Comparison of ENCODE assay signal across 8 cellular contexts in the genomic region with DNA sequence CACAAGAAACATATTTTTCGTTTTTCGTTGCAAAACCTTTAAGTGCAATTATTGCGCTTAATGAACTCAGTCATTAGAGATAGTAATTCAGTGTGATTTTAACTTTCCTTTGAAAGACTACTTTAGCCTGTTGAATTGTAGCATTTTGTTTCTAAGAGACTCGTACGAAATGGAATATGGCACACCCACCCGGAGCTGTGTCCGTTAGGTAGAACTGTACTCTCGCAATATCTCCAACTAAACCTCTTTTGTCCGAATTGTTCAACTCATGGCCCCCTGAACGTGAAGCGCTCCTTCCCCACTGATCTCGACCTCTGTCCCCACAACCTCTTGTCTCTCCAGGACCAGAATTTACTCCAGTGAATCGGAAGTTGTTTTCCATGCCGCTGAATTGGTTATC. TPM values are rescaled to one million over a fixed set of nuclear protein-coding genes. Genes with fewer than 3 reads are reported as not detected.
DNase-seq lines count a peak whose midpoint lies in the region; ATAC-seq and TF ChIP-seq lines count a peak whose summit lies in the region.

No MANE protein-coding gene starts in this region.

- no peaks in the 10 kb centered on the region for H3F3A ChIP-seq in neural cell (ENCODE audit: insufficient read depth, low read length, poor library complexity, severe bottlenecking)

- H3K27ac ChIP-seq in neural cell (ENCODE audit: low read length), result peak overlapping the region; percentile 95

- CTCF ChIA-PET in activated CD8-positive, alpha-beta T cell treated with anti-CD3 and anti-CD28 coated beads, Interleukin-2, amount 10 ng/mL, durations not matched to agents 7 days and 5 days (lab: Charles Lee), result interaction anchor here (0.5 to 4.8 kb wide), 9 partner anchors 14 to 164 kb away, joined by 3 to 38 read pairs (median 3); a partner anchor contains a TSS

- H3K4me1 Mint-ChIP-seq in activated CD8-positive, alpha-beta T cell treated with anti-CD3 and anti-CD28 coated beads, Interleukin-2, amount 10 ng/mL, durations not matched to agents 7 days and 5 days (ENCODE audit: low read depth), result peaks cover 35% of the 10 kb centered on the region

- peak overlapping the region; percentile 94 for H3K9ac ChIP-seq in neural cell (ENCODE audit: low read length)

- H3K4me2 ChIP-seq in neural cell (ENCODE audit: low read length), result peak overlapping the region; percentile 93

- peaks cover 30% of the 10 kb centered on the region for H3K36me3 Mint-ChIP-seq in activated CD8-positive, alpha-beta T cell treated with anti-CD3 and anti-CD28 coated beads, Interleukin-2, amount 10 ng/mL, durations not matched to agents 7 days and 5 days (ENCODE audit: low read depth)

- no peaks in the 10 kb centered on the region for H3K27me3 Mint-ChIP-seq in activated CD8-positive, alpha-beta T cell treated with anti-CD3 and anti-CD28 coated beads, Interleukin-2, amount 10 ng/mL, durations not matched to agents 7 days and 5 days (ENCODE audit: low read depth)

- H3K27ac Mint-ChIP-seq in activated CD8-positive, alpha-beta T cell treated with anti-CD3 and anti-CD28 coated beads, Interleukin-2, amount 10 ng/mL, durations not matched to agents 7 days and 5 days, result peak overlapping the region; percentile 96

- no peaks in the 10 kb centered on the region for H3K9me3 ChIP-seq in neural cell (ENCODE audit: low read length)

- POLR2A ChIA-PET in activated CD8-positive, alpha-beta T cell treated with anti-CD3 and anti-CD28 coated beads, Interleukin-2, amount 10 ng/mL, durations not matched to agents 7 days and 5 days (lab: Charles Lee), result interaction anchor here (0.7 to 2.4 kb wide), 5 partner anchors 8 to 156 kb away, joined by 3 to 24 read pairs (median 4); a partner anchor contains a TSS

- no peaks in the 10 kb centered on the region for H4K20me1 ChIP-seq in neural cell (ENCODE audit: insufficient read depth)

- H3K9me3 Mint-ChIP-seq in activated CD8-positive, alpha-beta T cell treated with anti-CD3 and anti-CD28 coated beads, Interleukin-2, amount 10 ng/mL, durations not matched to agents 7 days and 5 days (ENCODE audit: insufficient read depth), result no peaks in the 10 kb centered on the region

- H3K9me2 ChIP-seq in neural cell (ENCODE audit: insufficient read depth, low read length), result no peaks in the 10 kb centered on the region

- H3K4me3 ChIP-seq in foreskin fibroblast (ENCODE audit: low read depth in 1 of 2, low read length in 2 of 2), result peak overlapping the region; percentile 79 to 90
- H3K4me3 ChIP-seq in neural cell (ENCODE audit: low read length), result peak overlapping the region; percentile 82

- no peak for TF ChIP-seq EP300 in neural cell (conservative IDR thresholded peaks at IDR 0.05; ENCODE audit: poor library complexity, severe bottlenecking)

- ATAC-seq in activated CD8-positive, alpha-beta T cell treated with anti-CD3 and anti-CD28 coated beads, Interleukin-2, amount 10 ng/mL, durations not matched to agents 7 days and 5 days, result peak; percentile 3
- ATAC-seq in GM18907 (IDR thresholded peaks at IDR 0.05; ENCODE audit: unreplicated experiment), result no peak

- H3K36me3 ChIP-seq in neural cell (ENCODE audit: insufficient read depth, low read length), result no peaks in the 10 kb centered on the region

- H3K4me3 Mint-ChIP-seq in activated CD8-positive, alpha-beta T cell treated with anti-CD3 and anti-CD28 coated beads, Interleukin-2, amount 10 ng/mL, durations not matched to agents 7 days and 5 days, result peak overlapping the region; percentile 94

- no peaks in the 10 kb centered on the region for H3K27me3 ChIP-seq in neural cell (ENCODE audit: insufficient read depth, low read depth, low read length)

- DNase-seq in NCI-H510A treated with DMSO at 0.1 percent for 48 hours (lab: John Stamatoyannopoulos, UW) (peak; percentile 57), NCI-H510A (lab: John Stamatoyannopoulos, UW) (no peak), MV-4-11 (lab: John Stamatoyannopoulos, UW) (peak; percentile 27), foreskin fibroblast (peak in 1 of 2 donors; percentile 49), GOT3 (lab: John Stamatoyannopoulos, UW) (no peak)
- peak; percentile 45 for DNase-seq in activated CD8-positive, alpha-beta T cell treated with anti-CD3 and anti-CD28 coated beads, Interleukin-2, amount 10 ng/mL, durations not matched to agents 7 days and 5 days

- TF ChIP-seq CTCF in foreskin fibroblast (IDR thresholded peaks at IDR 0.05; ENCODE audit: low read depth, low read length), result no peak
- TF ChIP-seq CTCF in neural cell (IDR thresholded peaks at IDR 0.05; ENCODE audit: poor library complexity, severe bottlenecking), result no peak

- H3K79me2 ChIP-seq in neural cell (replicated peaks; ENCODE audit: insufficient read depth, low read length), result peaks cover 54% of the 10 kb centered on the region

- peak overlapping the region; percentile 66 for H2AFZ ChIP-seq in neural cell (ENCODE audit: low read depth, low read length)

- TF ChIP-seq RAD21 in neural cell (conservative IDR thresholded peaks at IDR 0.05), result no peak

TF ChIP-seq in neural cell, 6 proteins besides CTCF, POLR2A, EP300 and RAD21:
- no peak for TF ChIP-seq TAF1 (IDR thresholded peaks at IDR 0.05; ENCODE audit: low read depth)
- TF ChIP-seq, protein P1, sequence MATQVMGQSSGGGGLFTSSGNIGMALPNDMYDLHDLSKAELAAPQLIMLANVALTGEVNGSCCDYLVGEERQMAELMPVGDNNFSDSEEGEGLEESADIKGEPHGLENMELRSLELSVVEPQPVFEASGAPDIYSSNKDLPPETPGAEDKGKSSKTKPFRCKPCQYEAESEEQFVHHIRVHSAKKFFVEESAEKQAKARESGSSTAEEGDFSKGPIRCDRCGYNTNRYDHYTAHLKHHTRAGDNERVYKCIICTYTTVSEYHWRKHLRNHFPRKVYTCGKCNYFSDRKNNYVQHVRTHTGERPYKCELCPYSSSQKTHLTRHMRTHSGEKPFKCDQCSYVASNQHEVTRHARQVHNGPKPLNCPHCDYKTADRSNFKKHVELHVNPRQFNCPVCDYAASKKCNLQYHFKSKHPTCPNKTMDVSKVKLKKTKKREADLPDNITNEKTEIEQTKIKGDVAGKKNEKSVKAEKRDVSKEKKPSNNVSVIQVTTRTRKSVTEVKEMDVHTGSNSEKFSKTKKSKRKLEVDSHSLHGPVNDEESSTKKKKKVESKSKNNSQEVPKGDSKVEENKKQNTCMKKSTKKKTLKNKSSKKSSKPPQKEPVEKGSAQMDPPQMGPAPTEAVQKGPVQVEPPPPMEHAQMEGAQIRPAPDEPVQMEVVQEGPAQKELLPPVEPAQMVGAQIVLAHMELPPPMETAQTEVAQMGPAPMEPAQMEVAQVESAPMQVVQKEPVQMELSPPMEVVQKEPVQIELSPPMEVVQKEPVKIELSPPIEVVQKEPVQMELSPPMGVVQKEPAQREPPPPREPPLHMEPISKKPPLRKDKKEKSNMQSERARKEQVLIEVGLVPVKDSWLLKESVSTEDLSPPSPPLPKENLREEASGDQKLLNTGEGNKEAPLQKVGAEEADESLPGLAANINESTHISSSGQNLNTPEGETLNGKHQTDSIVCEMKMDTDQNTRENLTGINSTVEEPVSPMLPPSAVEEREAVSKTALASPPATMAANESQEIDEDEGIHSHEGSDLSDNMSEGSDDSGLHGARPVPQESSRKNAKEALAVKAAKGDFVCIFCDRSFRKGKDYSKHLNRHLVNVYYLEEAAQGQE (IDR thresholded peaks at IDR 0.05; ENCODE audit: borderline replicate concordance), result no peak
- TF ChIP-seq POLR2AphosphoS5 (IDR thresholded peaks at IDR 0.05), result no peak
- TF ChIP-seq EZH2 (IDR thresholded peaks at IDR 0.05; ENCODE audit: borderline replicate concordance, insufficient read depth, low read length, poor library complexity, severe bottlenecking), result no peak
- no peak for TF ChIP-seq SMC3 (conservative IDR thresholded peaks at IDR 0.05; ENCODE audit: poor library complexity)
- TF ChIP-seq MXI1 (conservative IDR thresholded peaks at IDR 0.05; ENCODE audit: poor library complexity, severe bottlenecking), result no peak

RNA-seq across cellular contexts. Expression of a gene that starts 0.8 kb away (rescaled TPM):
- total RNA-seq in activated CD8-positive, alpha-beta T cell treated with anti-CD3 and anti-CD28 coated beads, Interleukin-2, amount 10 ng/mL, durations not matched to agents 7 days and 5 days, result 10 to 100 TPM; 35.4 to 36.6 TPM
- polyA plus RNA-seq in neural cell, result 117 TPM in 2 replicates
- polyA minus RNA-seq in neural cell, result 250 and 269 TPM in 2 replicates

Comparison
In these comparisons a context has a peak if more than half of its experiments do, and no peak if none do; other contexts are left out.
1. DNase-seq: peak in NCI-H510A treated with DMSO at 0.1 percent for 48 hours (single experiment), MV-4-11 (single experiment) and activated CD8-positive, alpha-beta T cell treated with anti-CD3 and anti-CD28 coated beads, Interleukin-2, amount 10 ng/mL, durations not matched to agents 7 days and 5 days (single experiment); none in NCI-H510A (single experiment) and GOT3 (single experiment).